Comparison of ENCODE assay signal across 10 cellular contexts in genomic region chr1:44636711-44637589, GRCh38. TPM values are rescaled to one million over a fixed set of nuclear protein-coding genes. Genes with fewer than 3 reads are reported as not detected.
DNase-seq lines count a peak whose midpoint lies in the region; ATAC-seq and TF ChIP-seq lines count a peak whose summit lies in the region.
"Had no signal": no experiment of that assay in that cellular context is flagged by ENCODE, and none has a peak within 500 bp of the region (broad histone marks: within the 10 kb centered on the region; RNA-seq: fewer than 3 reads in every experiment).

No MANE protein-coding gene starts in this region.

- no peak overlapping the region for H3K4me3 ChIP-seq in AG10803 (ENCODE audit: low read length)
- H3K4me3 ChIP-seq: MG63 had no signal

- H3K4me1 Mint-ChIP-seq in HFFc6 (ENCODE audit: low read depth) (peaks cover 46% of the 10 kb centered on the region), glutamatergic neuron (ENCODE audit: low read depth, unreplicated experiment) (peaks cover 80% of the 10 kb centered on the region)

- no peak for ATAC-seq in HG03342 (IDR thresholded peaks at IDR 0.05; ENCODE audit: unreplicated experiment)

- H3K27me3 Mint-ChIP-seq in HFFc6 (ENCODE audit: insufficient read depth), result no peaks in the 10 kb centered on the region; the same call in 1 of the 2 replicates
- peaks cover 23% of the 10 kb centered on the region for H3K27me3 Mint-ChIP-seq in glutamatergic neuron (ENCODE audit: unreplicated experiment)

- no peak overlapping the region for H3K4me3 Mint-ChIP-seq in HFFc6
- H3K4me3 Mint-ChIP-seq in glutamatergic neuron (ENCODE audit: unreplicated experiment), result peak overlapping the region; percentile 82

- H3K36me3 Mint-ChIP-seq in HFFc6 (ENCODE audit: low read depth), result peaks cover 30% of the 10 kb centered on the region
- peaks cover 5% of the 10 kb centered on the region for H3K36me3 Mint-ChIP-seq in glutamatergic neuron (ENCODE audit: unreplicated experiment)

- H3K27ac Mint-ChIP-seq in HFFc6, result peak overlapping the region; percentile 54; the same call in 1 of the 2 replicates
- peak overlapping the region; percentile 98 for H3K27ac Mint-ChIP-seq in glutamatergic neuron (ENCODE audit: unreplicated experiment)

- TF ChIP-seq CTCF in AG10803 (conservative IDR thresholded peaks at IDR 0.05; ENCODE audit: low read length), result no peak
- no peak for TF ChIP-seq CTCF in HFFc6 (IDR thresholded peaks at IDR 0.05)
- no peak for TF ChIP-seq CTCF in glutamatergic neuron (IDR thresholded peaks at IDR 0.05; ENCODE audit: partially characterized antibody, unreplicated experiment)

- DNase-seq in AG10803 (ENCODE audit: low read depth) (peak; percentile 59), HFFc6 (no peak), SHP77 (lab: John Stamatoyannopoulos, UW) (peak; percentile 7 to 15), glutamatergic neuron (peak; percentile 85), dedifferentiated amniotic fluid mesenchymal stem cell (ENCODE audit: extremely low spot score) (no peak), pons (ENCODE audit: low spot score) (no peak), islet precursor cell (no peak)
- DNase-seq: MG63; stimulated activated CD4-positive, alpha-beta T cell treated with anti-CD3 and anti-CD28 coated beads, Interleukin-2, amount 100 ng/mL, for 24 hours had no signal

- H3K9me3 Mint-ChIP-seq in HFFc6 (no peaks in the 10 kb centered on the region), glutamatergic neuron (ENCODE audit: unreplicated experiment) (peaks cover 25% of the 10 kb centered on the region)

RNA-seq across cellular contexts. Expression of gene TMEM53, which starts 37.3 kb away (rescaled TPM):
- 1 to 10 TPM; 3.2 to 5.0 (median 4.4) TPM for total RNA-seq in HFFc6 (2021; fragmentation: NEBNext Ultra II Directional; extraction: Animal tissue kit (Norgen Biotek cat#: 25700))
- 10.1 TPM for total RNA-seq in glutamatergic neuron (ENCODE audit: unreplicated experiment)

RNA-seq across cellular contexts. Expression of gene ARMH1, which starts 37.6 kb away (rescaled TPM):
- under 1 TPM in 4 of 6 experiments, not detected in 2; 0.14 to 0.41 (median 0.32) TPM for total RNA-seq in HFFc6 (2021; fragmentation: NEBNext Ultra II Directional; extraction: Animal tissue kit (Norgen Biotek cat#: 25700))
- total RNA-seq in glutamatergic neuron (ENCODE audit: unreplicated experiment), result 4.9 TPM

Comparison
In these comparisons a context has a peak if more than half of its experiments do, and no peak if none do; other contexts are left out.
1. DNase-seq: peak in AG10803 (single experiment), SHP77 (2 of 2) and glutamatergic neuron (single experiment); none in HFFc6 (single experiment), dedifferentiated amniotic fluid mesenchymal stem cell (single experiment), pons (single experiment) and islet precursor cell (single experiment).